In genomic region chr15:44728576-44729393, GRCh38 we compare ENCODE assay signal across 8 cellular contexts. TPM values are rescaled to one million over a fixed set of nuclear protein-coding genes. Genes with fewer than 3 reads are reported as not detected.
DNase-seq lines count a peak whose midpoint lies in the region; ATAC-seq, FAIRE-seq and TF ChIP-seq lines count a peak whose summit lies in the region.

No MANE protein-coding gene starts in this region.

- H3K27me3 ChIP-seq in keratinocyte (ENCODE audit: control insufficient read depth, extremely low read depth, insufficient read depth, low read length): no peaks in the 10 kb centered on the region

- H3K79me2 ChIP-seq in keratinocyte (ENCODE audit: control insufficient read depth, insufficient read depth, low read length): peaks cover 2% of the 10 kb centered on the region

- peak overlapping the region; percentile 90 for H3K9ac ChIP-seq in keratinocyte (ENCODE audit: control insufficient read depth, extremely low read depth, insufficient read depth, low read length)

- H2AFZ ChIP-seq in keratinocyte (ENCODE audit: control insufficient read depth, low read length): peak overlapping the region; percentile 97

- H3K9me3 Mint-ChIP-seq in chondrocyte (ENCODE audit: low read depth): no peaks in the 10 kb centered on the region

- peak overlapping the region; percentile 93 for H3K4me2 ChIP-seq in keratinocyte (ENCODE audit: control insufficient read depth, extremely low read depth, insufficient read depth, low read depth, low read length)

- dilution Hi-C loops in keratinocyte (cut with MboI; ENCODE audit: extremely low pct_ligation_motif_present, low sequenced_read_pairs): no loop called here

- DNase-seq in Ammon's horn (ENCODE audit: low spot score) (peak; percentile 98), NCI-H510A (lab: John Stamatoyannopoulos, UW) (peak; percentile 89), chondrocyte (ENCODE audit: low spot score) (no peak), keratinocyte (ENCODE audit: low read depth, low spot score) (peak; percentile 71)
- DNase-seq in activated CD4-positive, alpha-beta T cell treated with anti-CD3 and anti-CD28 coated beads for 24 hours (ENCODE audit: low read depth in 2 of 2): peak; percentile 85 to 89
- DNase-seq in stimulated activated CD4-positive, alpha-beta T cell treated with anti-CD3 and anti-CD28 coated beads, Interleukin-12 subunit alpha, Interleukin-12 subunit beta, amount 100 ng/mL, for 48 hours (ENCODE audit: low read depth in 2 of 3, low spot score in 1 of 3): peak; percentile 90 to 98 (median 96)

- no peaks in the 10 kb centered on the region for H4K20me1 ChIP-seq in keratinocyte (ENCODE audit: control insufficient read depth, extremely low read depth, insufficient read depth, low read length)

- no peaks in the 10 kb centered on the region for H3K9me1 ChIP-seq in keratinocyte (ENCODE audit: control insufficient read depth, extremely low read depth, insufficient read depth, low read length)

- no peaks in the 10 kb centered on the region for H3K9me3 ChIP-seq in keratinocyte (ENCODE audit: control insufficient read depth, low read depth, low read length)

- H3K36me3 Mint-ChIP-seq in chondrocyte (ENCODE audit: low read depth): no peaks in the 10 kb centered on the region

- TF ChIP-seq POLR2A in GM19193 (IDR thresholded peaks at IDR 0.05; ENCODE audit: extremely low read depth, insufficient read depth, insufficient read length): peak; percentile 95

- H3K4me1 ChIP-seq in keratinocyte (ENCODE audit: control insufficient read depth, extremely low read depth, insufficient read depth, low read length): peaks cover 40% of the 10 kb centered on the region

- ATAC-seq in HG03439 (IDR thresholded peaks at IDR 0.05; ENCODE audit: unreplicated experiment): peak; percentile 75

- no peaks in the 10 kb centered on the region for H3K36me3 ChIP-seq in keratinocyte (ENCODE audit: control insufficient read depth in 2 of 2, extremely low read depth in 1 of 2, insufficient read depth in 2 of 2, low read length in 2 of 2)

- peak; percentile 85 for FAIRE-seq in keratinocyte (lab: Jason Lieb, UNC)

- H3K4me3 ChIP-seq in keratinocyte (ENCODE audit: control insufficient read depth in 2 of 3, extremely low read depth in 1 of 3, insufficient read depth in 2 of 3, low read depth in 1 of 3, low read length in 3 of 3): peak overlapping the region; percentile 52 to 90 (median 87)

- peak overlapping the region; percentile 97 for H3K27ac ChIP-seq in keratinocyte (ENCODE audit: control insufficient read depth, insufficient read depth, low read length)

- H3K4me1 Mint-ChIP-seq in chondrocyte (ENCODE audit: low read depth): peaks cover 22% of the 10 kb centered on the region

- TF ChIP-seq CTCF in chondrocyte (IDR thresholded peaks at IDR 0.05) (no peak), keratinocyte (optimal IDR thresholded peaks at IDR 0.05 in 1 of 3, IDR thresholded peaks at IDR 0.05 in 1 of 3, conservative IDR thresholded peaks at IDR 0.05 in 1 of 3; ENCODE audit: extremely low read depth in 1 of 3, insufficient read depth in 2 of 3, low read length in 3 of 3) (no peak)

- no peaks in the 10 kb centered on the region for H3K27me3 Mint-ChIP-seq in chondrocyte (ENCODE audit: low read depth)

- peak overlapping the region; percentile 93 for H3K4me3 Mint-ChIP-seq in chondrocyte (ENCODE audit: unreplicated experiment)

- H3K27ac Mint-ChIP-seq in chondrocyte (ENCODE audit: unreplicated experiment): peak overlapping the region; percentile 99

RNA-seq across cellular contexts. Expression of gene TRIM69, which starts 7.5 kb away (rescaled TPM):
- 9.7 to 16.6 TPM (median 12.9 TPM) in 3 replicates for total RNA-seq in chondrocyte
- 6.2 to 11.0 TPM (median 9.3 TPM) in 3 replicates for polyA plus RNA-seq in keratinocyte
- polyA plus RNA-seq in keratinocyte (2011; ENCODE audit: low read depth): 18.0 TPM
- polyA plus RNA-seq in keratinocyte (2011; cell fraction: cytosol; rRNA removed): 6.0 and 9.9 TPM in 2 replicates
- polyA plus RNA-seq in keratinocyte (2011; cell fraction: nucleus; rRNA removed): 3.8 and 4.4 TPM in 2 replicates
- 5.5 and 6.3 TPM in 2 replicates for polyA plus RNA-seq in keratinocyte (2012; ENCODE audit: low replicate concordance)
- polyA minus RNA-seq in keratinocyte: 3.2 to 7.2 TPM (median 5.5 TPM) in 3 replicates
- 3.3 TPM for polyA minus RNA-seq in keratinocyte (2011; cell fraction: cytosol; rRNA and poly(A)+ RNA removed)
- 1.6 and 4.9 TPM in 2 replicates for polyA minus RNA-seq in keratinocyte (2011; cell fraction: nucleus; rRNA and poly(A)+ RNA removed)

RNA-seq across cellular contexts. Expression of gene B2M, which starts 17.5 kb away (rescaled TPM):
- total RNA-seq in chondrocyte: 496 to 595 TPM (median 582 TPM) in 3 replicates
- 2,930 to 4,328 TPM (median 3,098 TPM) in 3 replicates for polyA plus RNA-seq in keratinocyte
- 444 TPM for polyA plus RNA-seq in keratinocyte (2011; ENCODE audit: low read depth)
- polyA plus RNA-seq in keratinocyte (2011; cell fraction: cytosol; rRNA removed): 2,818 and 4,243 TPM in 2 replicates
- polyA plus RNA-seq in keratinocyte (2011; cell fraction: nucleus; rRNA removed): 4,543 and 5,641 TPM in 2 replicates
- polyA plus RNA-seq in keratinocyte (2012; ENCODE audit: low replicate concordance): 1,371 and 1,431 TPM in 2 replicates
- polyA minus RNA-seq in keratinocyte: 171 to 639 TPM (median 616 TPM) in 3 replicates
- polyA minus RNA-seq in keratinocyte (2011; cell fraction: cytosol; rRNA and poly(A)+ RNA removed): 661 TPM
- 364 and 767 TPM in 2 replicates for polyA minus RNA-seq in keratinocyte (2011; cell fraction: nucleus; rRNA and poly(A)+ RNA removed)

RNA-seq across cellular contexts. Expression of gene PATL2, which starts 17.7 kb away (rescaled TPM):
- total RNA-seq in chondrocyte: not detected in 3 replicates
- 0.15 to 1.0 TPM (median 0.46 TPM) in 3 replicates for polyA plus RNA-seq in keratinocyte
- 0.17 TPM for polyA plus RNA-seq in keratinocyte (2011; ENCODE audit: low read depth)
- 0.19 and 0.21 TPM in 2 replicates for polyA plus RNA-seq in keratinocyte (2011; cell fraction: cytosol; rRNA removed)
- 2.8 and 3.6 TPM in 2 replicates for polyA plus RNA-seq in keratinocyte (2011; cell fraction: nucleus; rRNA removed)
- polyA plus RNA-seq in keratinocyte (2012; ENCODE audit: low replicate concordance): 0.07 and 0.38 TPM in 2 replicates
- polyA minus RNA-seq in keratinocyte: 0.26 to 0.54 TPM in 2 of 3 replicates, not detected in the other
- not detected for polyA minus RNA-seq in keratinocyte (2011; cell fraction: cytosol; rRNA and poly(A)+ RNA removed)
- polyA minus RNA-seq in keratinocyte (2011; cell fraction: nucleus; rRNA and poly(A)+ RNA removed): 0.74 and 1.1 TPM in 2 replicates
